18 cellular contexts compared by ENCODE assay signal in genomic region chr14:35338731-35339405, GRCh38. TPM values are rescaled to one million over a fixed set of nuclear protein-coding genes. Genes with fewer than 3 reads are reported as not detected.
A peak's percentile ranks its signal among the peaks of the same experiment; 100 is the strongest.
DNase-seq lines count a peak whose midpoint lies in the region; TF ChIP-seq lines count a peak whose summit lies in the region.
"Had no signal": no experiment of that assay in that cellular context is flagged by ENCODE, and none has a peak within 500 bp of the region (broad histone marks: within the 10 kb centered on the region; RNA-seq: fewer than 3 reads in every experiment).

No MANE protein-coding gene starts in this region.

- TF ChIP-seq POLR2A in vagina (IDR thresholded peaks at IDR 0.05), result no peak

- intact Hi-C loops in vagina (cut with DNase I), result no loop called here

- no peak overlapping the region for H3K4me3 ChIP-seq in neutrophil (ENCODE audit: low read depth in 1 of 2, low read length in 1 of 2)
- no peak overlapping the region for H3K4me3 ChIP-seq in vagina
- no peak overlapping the region for H3K4me3 ChIP-seq in SJCRH30
- H3K4me3 ChIP-seq: body of pancreas, heart right ventricle, mucosa of descending colon, SJSA1 had no signal

- H3K27ac ChIP-seq in neutrophil (peak overlapping the region; percentile 80), vagina (peak overlapping the region; percentile 91), SJCRH30 (no peak overlapping the region)
- H3K27ac ChIP-seq: SJSA1 had no signal

- no peak for TF ChIP-seq CTCF in neutrophil (IDR thresholded peaks at IDR 0.05)
- TF ChIP-seq CTCF in vagina (IDR thresholded peaks at IDR 0.05), result no peak

- H3K27me3 ChIP-seq in neutrophil, result no peaks in the 10 kb centered on the region
- no peaks in the 10 kb centered on the region for H3K27me3 ChIP-seq in vagina
- H3K27me3 ChIP-seq in SJCRH30, result no peaks in the 10 kb centered on the region
- H3K27me3 ChIP-seq: body of pancreas, heart right ventricle, SJSA1 had no signal

- H3K36me3 ChIP-seq in neutrophil, result no peaks in the 10 kb centered on the region
- no peaks in the 10 kb centered on the region for H3K36me3 ChIP-seq in vagina
- H3K36me3 ChIP-seq in SJCRH30, result no peaks in the 10 kb centered on the region
- H3K36me3 ChIP-seq: heart right ventricle, SJSA1 had no signal

- H3K4me1 ChIP-seq in neutrophil (ENCODE audit: control insufficient read depth in 1 of 2, insufficient read depth in 1 of 2, low read depth in 1 of 2, low read length in 1 of 2), result peaks cover 74 to 84% of the 10 kb centered on the region in 2 experiments
- H3K4me1 ChIP-seq in vagina, result peaks cover 94% of the 10 kb centered on the region
- H3K4me1 ChIP-seq in SJCRH30, result no peaks in the 10 kb centered on the region

- H3K9me3 ChIP-seq in neutrophil (no peaks in the 10 kb centered on the region), vagina (no peaks in the 10 kb centered on the region), SJCRH30 (replicated peaks) (no peaks in the 10 kb centered on the region)
- H3K9me3 ChIP-seq: body of pancreas, heart right ventricle, mucosa of descending colon, SJSA1 had no signal

- peak; percentile 38 for DNase-seq in activated CD8-positive, alpha-beta memory T cell treated with anti-CD3 and anti-CD28 coated beads, Interleukin-2, amount 50 U/mL, for 48 hours
- no peak for DNase-seq in activated CD8-positive, alpha-beta memory T cell treated with anti-CD3 and anti-CD28 coated beads, Interleukin-2, amount 50 U/mL, for 4 hours
- peak; percentile 58 for DNase-seq in islet precursor cell
- DNase-seq in vagina (ENCODE audit: extremely low spot score in 2 of 2), result peak in 1 of 2 donors; percentile 87
- no peak for DNase-seq in NCI-H2029 (lab: John Stamatoyannopoulos, UW)
- no peak for DNase-seq in hypothalamus (lab: John Stamatoyannopoulos, UW)
- no peak for DNase-seq in SJCRH30
- DNase-seq: activated CD4-positive, alpha-beta memory T cell treated with anti-CD3 and anti-CD28 coated beads, Interleukin-2, amount 10 ng/mL, durations not matched to agents 7 days and 5 days; heart right ventricle; NCI-H1417 treated with DMSO at 0.1 percent for 48 hours; NCI-H2171 treated with DMSO at 0.1 percent for 48 hours; NCI-H526 treated with DMSO at 0.1 percent for 48 hours; retina; T-helper 2 cell had no signal

RNA-seq across cellular contexts. Expression of gene PSMA6, which starts 46.7 kb away (rescaled TPM):
- total RNA-seq in vagina, result 76.9 TPM
- total RNA-seq in SJCRH30 (2014; rRNA removed; shearing (Covaris generic)), result 211 and 212 TPM in 2 replicates

Comparison
In these comparisons a context has a peak if more than half of its experiments do, and no peak if none do; other contexts are left out.
1. DNase-seq: peak in activated CD8-positive, alpha-beta memory T cell treated with anti-CD3 and anti-CD28 coated beads, Interleukin-2, amount 50 U/mL, for 48 hours (single experiment) and islet precursor cell (single experiment); none in activated CD8-positive, alpha-beta memory T cell treated with anti-CD3 and anti-CD28 coated beads, Interleukin-2, amount 50 U/mL, for 4 hours (single experiment), NCI-H2029 (single experiment), hypothalamus (0 of 51) and SJCRH30 (0 of 2).